22 cellular contexts compared by ENCODE assay signal in the genomic region with DNA sequence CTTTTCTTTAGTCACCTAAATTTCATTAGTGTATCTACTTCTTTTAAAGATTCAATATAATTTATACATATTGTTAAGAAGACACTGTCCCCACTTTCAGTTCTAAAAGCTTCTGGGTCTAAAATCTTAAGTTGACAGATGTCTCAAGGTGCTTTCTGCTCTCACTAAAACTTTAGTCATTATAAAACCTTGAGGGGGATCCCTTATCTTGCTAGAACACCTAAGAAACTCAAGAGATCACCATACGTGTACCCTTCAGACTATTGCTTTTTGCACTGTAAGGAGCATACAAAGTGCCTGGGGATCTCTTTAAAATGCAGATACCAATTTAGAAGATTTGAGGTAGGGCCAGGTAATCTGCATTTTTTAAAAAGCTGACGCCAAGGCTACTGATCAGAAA. TPM values are rescaled to one million over a fixed set of nuclear protein-coding genes. Genes with fewer than 3 reads are reported as not detected.
"Had no signal": no experiment of that assay in that cellular context is flagged by ENCODE, and none has a peak within 500 bp of the region (broad histone marks: within the 10 kb centered on the region; RNA-seq: fewer than 3 reads in every experiment).

No MANE protein-coding gene starts in this region.

- H3K36me3 ChIP-seq: adrenal gland, esophagus squamous epithelium, gastrocnemius medialis, lower lobe of right lung, neural progenitor cell, thoracic aorta, vagina had no signal

- H3K9me3 Mint-ChIP-seq: central memory CD8-positive, alpha-beta T cell; effector memory CD8-positive, alpha-beta T cell; naive thymus-derived CD8-positive, alpha-beta T cell; neural progenitor cell had no signal

- H3K9ac ChIP-seq: neural progenitor cell had no signal

- H3K4me3 Mint-ChIP-seq: activated naive CD8-positive, alpha-beta T cell; central memory CD8-positive, alpha-beta T cell; effector memory CD8-positive, alpha-beta T cell; naive thymus-derived CD8-positive, alpha-beta T cell; neural progenitor cell; type B pancreatic cell had no signal

- H3K4me1 ChIP-seq: adrenal gland, esophagus squamous epithelium, gastrocnemius medialis, lower lobe of right lung, neural progenitor cell, vagina had no signal

- H3K27ac ChIP-seq: adrenal gland, dorsolateral prefrontal cortex, esophagus squamous epithelium, gastrocnemius medialis, lower lobe of right lung, neural progenitor cell, thoracic aorta, vagina had no signal

- H3K27me3 Mint-ChIP-seq: activated naive CD8-positive, alpha-beta T cell; central memory CD8-positive, alpha-beta T cell; effector memory CD8-positive, alpha-beta T cell; naive thymus-derived CD8-positive, alpha-beta T cell; type B pancreatic cell had no signal

- H3K4me2 ChIP-seq: neural progenitor cell had no signal

- H3K9me3 ChIP-seq: adrenal gland, esophagus squamous epithelium, gastrocnemius medialis, lower lobe of right lung, thoracic aorta, vagina had no signal

- ATAC-seq: effector memory CD8-positive, alpha-beta T cell; gastrocnemius medialis; lower lobe of right lung; naive thymus-derived CD8-positive, alpha-beta T cell had no signal

- H3K27ac Mint-ChIP-seq: activated naive CD8-positive, alpha-beta T cell; effector memory CD8-positive, alpha-beta T cell; naive thymus-derived CD8-positive, alpha-beta T cell; neural progenitor cell; type B pancreatic cell had no signal

- H3K36me3 Mint-ChIP-seq: activated naive CD8-positive, alpha-beta T cell; neural progenitor cell; type B pancreatic cell had no signal

- H3K4me1 Mint-ChIP-seq: central memory CD8-positive, alpha-beta T cell; neural progenitor cell had no signal

- H3K27me3 ChIP-seq: esophagus squamous epithelium, neural progenitor cell, vagina had no signal

- H2AFZ ChIP-seq: neural progenitor cell had no signal

- DNase-seq: activated T-cell treated with anti-CD3 and anti-CD28 coated beads, Interleukin-2, amount 50 U/mL, for 1 hour; adrenal gland; dorsolateral prefrontal cortex; effector memory CD8-positive, alpha-beta T cell; esophagus squamous epithelium; gastrocnemius medialis; head of caudate nucleus; islet precursor cell; lower lobe of right lung; naive thymus-derived CD8-positive, alpha-beta T cell; stimulated activated CD4-positive, alpha-beta T cell treated with anti-CD3 and anti-CD28 coated beads, Interleukin-2, amount 100 ng/mL, for 48 hours; stimulated activated CD8-positive, alpha-beta memory T cell treated with anti-CD3 and anti-CD28 coated beads, Interleukin-4, amount 100 ng/mL, for 48 hours; stimulated activated naive CD4-positive, alpha-beta T cell treated with Interleukin-2 at 50 U/mL for 16 hours; T-helper 9 cell had no signal

- H3K4me3 ChIP-seq: adrenal gland, dorsolateral prefrontal cortex, esophagus squamous epithelium, gastrocnemius medialis, lower lobe of right lung, neural progenitor cell, thoracic aorta, vagina had no signal

RNA-seq across cellular contexts. Expression of gene CYBB, which starts 30.1 kb away (rescaled TPM):
- total RNA-seq: astrocyte, endothelial cell of umbilical vein had no signal
